Comparison of ENCODE assay signal across 1 cellular context in the genomic region with DNA sequence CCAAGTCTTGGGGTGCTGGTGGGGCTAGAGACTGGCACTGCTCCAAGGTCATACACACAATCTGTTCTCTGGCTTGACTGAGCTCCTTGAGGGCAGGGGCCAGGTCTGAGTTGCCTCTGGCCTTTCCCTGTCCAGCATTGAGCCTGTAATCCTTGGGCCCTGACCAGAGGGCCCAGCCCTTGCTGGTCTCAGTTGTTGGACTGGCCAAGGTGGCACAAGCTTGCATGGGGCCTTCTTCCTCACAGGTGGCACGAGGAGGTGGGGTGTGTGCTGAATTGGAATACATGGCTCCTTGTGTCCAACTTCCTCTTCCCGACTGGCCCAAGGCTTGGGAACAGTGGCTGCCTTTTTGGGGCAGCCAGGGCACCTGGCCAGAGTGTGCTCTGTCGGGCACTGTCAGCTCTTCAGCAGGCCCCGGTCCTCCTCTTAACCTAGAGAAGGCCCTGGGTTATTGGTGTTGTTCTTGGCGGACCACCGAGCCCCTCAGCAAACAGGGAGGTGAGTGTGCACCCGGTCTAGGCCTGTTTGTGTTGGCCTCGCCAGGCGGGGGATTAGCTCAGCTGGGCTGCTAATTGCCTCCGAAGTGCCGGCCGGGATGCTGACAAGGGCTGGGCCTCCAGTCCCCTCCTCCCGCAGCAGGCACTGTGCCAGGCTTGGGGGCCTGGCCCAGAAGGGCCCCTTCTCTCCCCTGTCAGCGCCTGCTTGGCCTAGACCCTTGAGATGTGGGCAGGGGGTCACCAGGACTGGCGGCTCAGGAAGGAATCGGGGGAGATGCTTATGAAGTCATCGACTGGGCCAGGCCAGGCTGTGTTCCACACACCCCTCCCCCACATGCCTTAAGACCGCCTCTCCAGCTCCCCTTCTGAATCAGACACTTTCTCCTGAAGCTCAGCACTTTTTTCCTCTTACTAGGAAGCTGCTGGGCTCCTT.
A peak's percentile ranks its signal among the peaks of the same experiment; 100 is the strongest.
TF ChIP-seq lines count a peak whose summit lies in the region.

No MANE protein-coding gene starts in this region.

TF ChIP-seq in HEK293, 187 proteins besides CTCF, POLR2A, EP300 and RAD21 (continued from another document):
- TF ChIP-seq, protein P1, sequence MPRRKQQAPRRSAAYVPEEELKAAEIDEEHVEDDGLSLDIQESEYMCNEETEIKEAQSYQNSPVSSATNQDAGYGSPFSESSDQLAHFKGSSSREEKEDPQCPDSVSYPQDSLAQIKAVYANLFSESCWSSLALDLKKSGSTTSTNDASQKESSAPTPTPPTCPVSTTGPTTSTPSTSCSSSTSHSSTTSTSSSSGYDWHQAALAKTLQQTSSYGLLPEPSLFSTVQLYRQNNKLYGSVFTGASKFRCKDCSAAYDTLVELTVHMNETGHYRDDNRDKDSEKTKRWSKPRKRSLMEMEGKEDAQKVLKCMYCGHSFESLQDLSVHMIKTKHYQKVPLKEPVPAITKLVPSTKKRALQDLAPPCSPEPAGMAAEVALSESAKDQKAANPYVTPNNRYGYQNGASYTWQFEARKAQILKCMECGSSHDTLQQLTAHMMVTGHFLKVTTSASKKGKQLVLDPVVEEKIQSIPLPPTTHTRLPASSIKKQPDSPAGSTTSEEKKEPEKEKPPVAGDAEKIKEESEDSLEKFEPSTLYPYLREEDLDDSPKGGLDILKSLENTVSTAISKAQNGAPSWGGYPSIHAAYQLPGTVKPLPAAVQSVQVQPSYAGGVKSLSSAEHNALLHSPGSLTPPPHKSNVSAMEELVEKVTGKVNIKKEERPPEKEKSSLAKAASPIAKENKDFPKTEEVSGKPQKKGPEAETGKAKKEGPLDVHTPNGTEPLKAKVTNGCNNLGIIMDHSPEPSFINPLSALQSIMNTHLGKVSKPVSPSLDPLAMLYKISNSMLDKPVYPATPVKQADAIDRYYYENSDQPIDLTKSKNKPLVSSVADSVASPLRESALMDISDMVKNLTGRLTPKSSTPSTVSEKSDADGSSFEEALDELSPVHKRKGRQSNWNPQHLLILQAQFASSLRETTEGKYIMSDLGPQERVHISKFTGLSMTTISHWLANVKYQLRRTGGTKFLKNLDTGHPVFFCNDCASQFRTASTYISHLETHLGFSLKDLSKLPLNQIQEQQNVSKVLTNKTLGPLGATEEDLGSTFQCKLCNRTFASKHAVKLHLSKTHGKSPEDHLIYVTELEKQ (tag by site-specific recombination; IDR thresholded peaks at IDR 0.05; ENCODE audit: borderline replicate concordance) = 0 out of 2 replicates have a peak, but pooled peaks have one; percentile 13
- TF ChIP-seq ZFHX2 (tag by site-specific recombination; conservative IDR thresholded peaks at IDR 0.05) (peak; percentile 29; the same call in 1 of the 2 replicates), WT1 (tag by site-specific recombination; IDR thresholded peaks at IDR 0.05) (peak; percentile 56; the same call in 1 of the 2 replicates), ZBTB8A (tag by site-specific recombination; IDR thresholded peaks at IDR 0.05) (peak; percentile 71), ZNF529 (tag by site-specific recombination; IDR thresholded peaks at IDR 0.05; ENCODE audit: insufficient replicate concordance) (no peak), TRIM28 (IDR thresholded peaks at IDR 0.05; ENCODE audit: borderline replicate concordance, low read length) (peak; percentile 15; the same call in 1 of the 2 replicates), ZNF768 (tag by site-specific recombination; IDR thresholded peaks at IDR 0.05) (no peak), ZNF366 (tag by site-specific recombination; conservative IDR thresholded peaks at IDR 0.05) (no peak; the same call in 1 of the 2 replicates), HOXA7 (CRISPR knock-in tag; IDR thresholded peaks at IDR 0.05; ENCODE audit: borderline replicate concordance) (no peak), ZBTB20 (tag by site-specific recombination; IDR thresholded peaks at IDR 0.05) (peak; percentile 37; the same call in 1 of the 2 replicates), ZNF561 (tag by site-specific recombination; IDR thresholded peaks at IDR 0.05; ENCODE audit: borderline replicate concordance) (peak; percentile 64; the same call in 1 of the 2 replicates), GLIS2 (tag by site-specific recombination; IDR thresholded peaks at IDR 0.05) (peak; percentile 68), ZNF629 (tag by site-specific recombination; IDR thresholded peaks at IDR 0.05) (peak; percentile 91), ZNF600 (tag by site-specific recombination; IDR thresholded peaks at IDR 0.05) (peak; percentile 91), OSR2 (tag by site-specific recombination; IDR thresholded peaks at IDR 0.05) (peak; percentile 72), ZNF341 (tag by site-specific recombination; IDR thresholded peaks at IDR 0.05; ENCODE audit: low read depth) (peak; percentile 35; the same call in 1 of the 2 replicates), ZNF2 (tag by site-specific recombination; IDR thresholded peaks at IDR 0.05) (0 out of 2 replicates have a peak, but pooled peaks have one; percentile 38), ZNF274 (IDR thresholded peaks at IDR 0.05; ENCODE audit: low read length) (no peak), ZNF274 (tag by site-specific recombination; IDR thresholded peaks at IDR 0.05; ENCODE audit: borderline replicate concordance) (no peak), ZNF335 (tag by site-specific recombination; conservative IDR thresholded peaks at IDR 0.05) (peak; percentile 94), ZEB2 (tag by site-specific recombination; IDR thresholded peaks at IDR 0.05) (peak; percentile 80; the same call in 1 of the 2 replicates), ZNF423 (tag by site-specific recombination; IDR thresholded peaks at IDR 0.05) (peak; percentile 60; the same call in 1 of the 2 replicates), ZNF16 (tag by site-specific recombination; IDR thresholded peaks at IDR 0.05; ENCODE audit: low read depth) (no peak)
- TF ChIP-seq, protein P2, sequence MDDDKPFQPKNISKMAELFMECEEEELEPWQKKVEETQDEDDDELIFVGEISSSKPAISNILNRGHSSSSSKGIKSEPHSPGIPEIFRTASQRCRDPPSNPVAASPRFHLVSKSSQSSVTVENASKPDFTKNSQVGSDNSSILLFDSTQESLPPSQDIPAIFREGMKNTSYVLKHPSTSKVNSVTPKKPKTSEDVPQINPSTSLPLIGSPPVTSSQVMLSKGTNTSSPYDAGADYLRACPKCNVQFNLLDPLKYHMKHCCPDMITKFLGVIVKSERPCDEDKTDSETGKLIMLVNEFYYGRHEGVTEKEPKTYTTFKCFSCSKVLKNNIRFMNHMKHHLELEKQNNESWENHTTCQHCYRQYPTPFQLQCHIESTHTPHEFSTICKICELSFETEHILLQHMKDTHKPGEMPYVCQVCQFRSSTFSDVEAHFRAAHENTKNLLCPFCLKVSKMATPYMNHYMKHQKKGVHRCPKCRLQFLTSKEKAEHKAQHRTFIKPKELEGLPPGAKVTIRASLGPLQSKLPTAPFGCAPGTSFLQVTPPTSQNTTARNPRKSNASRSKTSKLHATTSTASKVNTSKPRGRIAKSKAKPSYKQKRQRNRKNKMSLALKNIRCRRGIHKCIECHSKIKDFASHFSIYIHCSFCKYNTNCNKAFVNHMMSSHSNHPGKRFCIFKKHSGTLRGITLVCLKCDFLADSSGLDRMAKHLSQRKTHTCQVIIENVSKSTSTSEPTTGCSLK (tag by site-specific recombination; IDR thresholded peaks at IDR 0.05) = no peak
- TF ChIP-seq, protein P3, sequence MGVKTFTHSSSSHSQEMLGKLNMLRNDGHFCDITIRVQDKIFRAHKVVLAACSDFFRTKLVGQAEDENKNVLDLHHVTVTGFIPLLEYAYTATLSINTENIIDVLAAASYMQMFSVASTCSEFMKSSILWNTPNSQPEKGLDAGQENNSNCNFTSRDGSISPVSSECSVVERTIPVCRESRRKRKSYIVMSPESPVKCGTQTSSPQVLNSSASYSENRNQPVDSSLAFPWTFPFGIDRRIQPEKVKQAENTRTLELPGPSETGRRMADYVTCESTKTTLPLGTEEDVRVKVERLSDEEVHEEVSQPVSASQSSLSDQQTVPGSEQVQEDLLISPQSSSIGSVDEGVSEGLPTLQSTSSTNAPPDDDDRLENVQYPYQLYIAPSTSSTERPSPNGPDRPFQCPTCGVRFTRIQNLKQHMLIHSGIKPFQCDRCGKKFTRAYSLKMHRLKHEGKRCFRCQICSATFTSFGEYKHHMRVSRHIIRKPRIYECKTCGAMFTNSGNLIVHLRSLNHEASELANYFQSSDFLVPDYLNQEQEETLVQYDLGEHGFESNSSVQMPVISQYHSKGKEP (tag by site-specific recombination; IDR thresholded peaks at IDR 0.05) = no peak
- TF ChIP-seq, protein P4, sequence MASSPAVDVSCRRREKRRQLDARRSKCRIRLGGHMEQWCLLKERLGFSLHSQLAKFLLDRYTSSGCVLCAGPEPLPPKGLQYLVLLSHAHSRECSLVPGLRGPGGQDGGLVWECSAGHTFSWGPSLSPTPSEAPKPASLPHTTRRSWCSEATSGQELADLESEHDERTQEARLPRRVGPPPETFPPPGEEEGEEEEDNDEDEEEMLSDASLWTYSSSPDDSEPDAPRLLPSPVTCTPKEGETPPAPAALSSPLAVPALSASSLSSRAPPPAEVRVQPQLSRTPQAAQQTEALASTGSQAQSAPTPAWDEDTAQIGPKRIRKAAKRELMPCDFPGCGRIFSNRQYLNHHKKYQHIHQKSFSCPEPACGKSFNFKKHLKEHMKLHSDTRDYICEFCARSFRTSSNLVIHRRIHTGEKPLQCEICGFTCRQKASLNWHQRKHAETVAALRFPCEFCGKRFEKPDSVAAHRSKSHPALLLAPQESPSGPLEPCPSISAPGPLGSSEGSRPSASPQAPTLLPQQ (tag by site-specific recombination; IDR thresholded peaks at IDR 0.05) = peak; percentile 79
- TF ChIP-seq, protein P5, sequence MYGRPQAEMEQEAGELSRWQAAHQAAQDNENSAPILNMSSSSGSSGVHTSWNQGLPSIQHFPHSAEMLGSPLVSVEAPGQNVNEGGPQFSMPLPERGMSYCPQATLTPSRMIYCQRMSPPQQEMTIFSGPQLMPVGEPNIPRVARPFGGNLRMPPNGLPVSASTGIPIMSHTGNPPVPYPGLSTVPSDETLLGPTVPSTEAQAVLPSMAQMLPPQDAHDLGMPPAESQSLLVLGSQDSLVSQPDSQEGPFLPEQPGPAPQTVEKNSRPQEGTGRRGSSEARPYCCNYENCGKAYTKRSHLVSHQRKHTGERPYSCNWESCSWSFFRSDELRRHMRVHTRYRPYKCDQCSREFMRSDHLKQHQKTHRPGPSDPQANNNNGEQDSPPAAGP (tag by site-specific recombination; IDR thresholded peaks at IDR 0.05) = peak; percentile 49; the same call in 1 of the 2 replicates
- TF ChIP-seq, protein P6, sequence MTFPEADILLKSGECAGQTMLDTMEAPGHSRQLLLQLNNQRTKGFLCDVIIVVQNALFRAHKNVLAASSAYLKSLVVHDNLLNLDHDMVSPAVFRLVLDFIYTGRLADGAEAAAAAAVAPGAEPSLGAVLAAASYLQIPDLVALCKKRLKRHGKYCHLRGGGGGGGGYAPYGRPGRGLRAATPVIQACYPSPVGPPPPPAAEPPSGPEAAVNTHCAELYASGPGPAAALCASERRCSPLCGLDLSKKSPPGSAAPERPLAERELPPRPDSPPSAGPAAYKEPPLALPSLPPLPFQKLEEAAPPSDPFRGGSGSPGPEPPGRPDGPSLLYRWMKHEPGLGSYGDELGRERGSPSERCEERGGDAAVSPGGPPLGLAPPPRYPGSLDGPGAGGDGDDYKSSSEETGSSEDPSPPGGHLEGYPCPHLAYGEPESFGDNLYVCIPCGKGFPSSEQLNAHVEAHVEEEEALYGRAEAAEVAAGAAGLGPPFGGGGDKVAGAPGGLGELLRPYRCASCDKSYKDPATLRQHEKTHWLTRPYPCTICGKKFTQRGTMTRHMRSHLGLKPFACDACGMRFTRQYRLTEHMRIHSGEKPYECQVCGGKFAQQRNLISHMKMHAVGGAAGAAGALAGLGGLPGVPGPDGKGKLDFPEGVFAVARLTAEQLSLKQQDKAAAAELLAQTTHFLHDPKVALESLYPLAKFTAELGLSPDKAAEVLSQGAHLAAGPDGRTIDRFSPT (tag by site-specific recombination; IDR thresholded peaks at IDR 0.05) = 0 out of 2 replicates have a peak, but pooled peaks have one; percentile 45
